ENCODE assay signal across 2 cellular contexts in the genomic region with DNA sequence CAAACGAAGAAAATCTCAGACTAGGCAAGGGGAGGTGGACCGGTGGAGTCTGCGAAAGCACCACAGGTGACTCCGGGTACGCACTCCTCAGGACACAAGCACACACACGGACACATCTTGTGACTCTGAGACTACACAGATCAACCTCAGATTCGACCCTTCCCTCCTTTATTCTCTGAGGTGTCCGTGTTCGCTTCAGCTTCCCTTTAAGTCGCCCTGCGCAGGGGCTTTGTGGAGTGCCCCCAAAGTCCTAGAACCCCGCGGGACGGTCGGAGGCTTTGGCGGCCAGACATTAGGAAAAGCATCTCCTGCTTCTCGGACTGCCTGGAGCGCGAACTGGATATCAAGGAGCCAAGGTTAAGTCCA.
TF ChIP-seq lines count a peak whose summit lies in the region.

No MANE protein-coding gene starts in this region.

TF ChIP-seq in IMR-90, 13 proteins besides CTCF, POLR2A, EP300 and RAD21:
- TF ChIP-seq MAZ (IDR thresholded peaks at IDR 0.05; ENCODE audit: borderline replicate concordance, low read depth, low read length): no peak
- no peak for TF ChIP-seq MAFK (IDR thresholded peaks at IDR 0.05; ENCODE audit: low read depth, low read length)
- TF ChIP-seq RFX5 (IDR thresholded peaks at IDR 0.05; ENCODE audit: low read depth, low read length): no peak
- TF ChIP-seq SMC3 (IDR thresholded peaks at IDR 0.05; ENCODE audit: low read depth, low read length): no peak

TF ChIP-seq in H1, 55 proteins besides CTCF, POLR2A, EP300 and RAD21:
- TF ChIP-seq POLR2AphosphoS5 (IDR thresholded peaks at IDR 0.05; ENCODE audit: low read depth, low read length) (no peak), SP2 (IDR thresholded peaks at IDR 0.05; ENCODE audit: low read length) (no peak), MAFK (IDR thresholded peaks at IDR 0.05; ENCODE audit: low read depth, low read length) (no peak), ASH2L (IDR thresholded peaks at IDR 0.05; ENCODE audit: low read length) (no peak), SP1 (IDR thresholded peaks at IDR 0.05; ENCODE audit: low read depth, low read length) (no peak), SIRT6 (IDR thresholded peaks at IDR 0.05; ENCODE audit: low read length) (no peak), SAP30 (IDR thresholded peaks at IDR 0.05; ENCODE audit: insufficient read depth, insufficient replicate concordance, low read length) (no peak), CHD2 (IDR thresholded peaks at IDR 0.05; ENCODE audit: low read length) (no peak), SRF (IDR thresholded peaks at IDR 0.05; ENCODE audit: low read depth, low read length) (no peak), CBX5 (IDR thresholded peaks at IDR 0.05; ENCODE audit: low read depth, low read length) (no peak), TEAD4 (IDR thresholded peaks at IDR 0.05; ENCODE audit: low read depth, low read length) (no peak), TCF12 (IDR thresholded peaks at IDR 0.05; ENCODE audit: low read depth, low read length) (no peak), JUN (IDR thresholded peaks at IDR 0.05; ENCODE audit: low read depth, low read length) (no peak), BRCA1 (IDR thresholded peaks at IDR 0.05; ENCODE audit: low read depth, low read length) (no peak), TAF1 (IDR thresholded peaks at IDR 0.05; ENCODE audit: low read depth, low read length) (no peak), KDM5A (IDR thresholded peaks at IDR 0.05; ENCODE audit: low read length) (no peak), SIX5 (IDR thresholded peaks at IDR 0.05; ENCODE audit: low read depth, low read length) (no peak)
- TF ChIP-seq, protein P1, sequence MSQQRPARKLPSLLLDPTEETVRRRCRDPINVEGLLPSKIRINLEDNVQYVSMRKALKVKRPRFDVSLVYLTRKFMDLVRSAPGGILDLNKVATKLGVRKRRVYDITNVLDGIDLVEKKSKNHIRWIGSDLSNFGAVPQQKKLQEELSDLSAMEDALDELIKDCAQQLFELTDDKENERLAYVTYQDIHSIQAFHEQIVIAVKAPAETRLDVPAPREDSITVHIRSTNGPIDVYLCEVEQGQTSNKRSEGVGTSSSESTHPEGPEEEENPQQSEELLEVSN (IDR thresholded peaks at IDR 0.05): no peak
- TF ChIP-seq, protein P2, sequence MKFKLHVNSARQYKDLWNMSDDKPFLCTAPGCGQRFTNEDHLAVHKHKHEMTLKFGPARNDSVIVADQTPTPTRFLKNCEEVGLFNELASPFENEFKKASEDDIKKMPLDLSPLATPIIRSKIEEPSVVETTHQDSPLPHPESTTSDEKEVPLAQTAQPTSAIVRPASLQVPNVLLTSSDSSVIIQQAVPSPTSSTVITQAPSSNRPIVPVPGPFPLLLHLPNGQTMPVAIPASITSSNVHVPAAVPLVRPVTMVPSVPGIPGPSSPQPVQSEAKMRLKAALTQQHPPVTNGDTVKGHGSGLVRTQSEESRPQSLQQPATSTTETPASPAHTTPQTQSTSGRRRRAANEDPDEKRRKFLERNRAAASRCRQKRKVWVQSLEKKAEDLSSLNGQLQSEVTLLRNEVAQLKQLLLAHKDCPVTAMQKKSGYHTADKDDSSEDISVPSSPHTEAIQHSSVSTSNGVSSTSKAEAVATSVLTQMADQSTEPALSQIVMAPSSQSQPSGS (IDR thresholded peaks at IDR 0.05; ENCODE audit: low read length): no peak
